Comparison of ENCODE assay signal across 11 cellular contexts in the genomic region with DNA sequence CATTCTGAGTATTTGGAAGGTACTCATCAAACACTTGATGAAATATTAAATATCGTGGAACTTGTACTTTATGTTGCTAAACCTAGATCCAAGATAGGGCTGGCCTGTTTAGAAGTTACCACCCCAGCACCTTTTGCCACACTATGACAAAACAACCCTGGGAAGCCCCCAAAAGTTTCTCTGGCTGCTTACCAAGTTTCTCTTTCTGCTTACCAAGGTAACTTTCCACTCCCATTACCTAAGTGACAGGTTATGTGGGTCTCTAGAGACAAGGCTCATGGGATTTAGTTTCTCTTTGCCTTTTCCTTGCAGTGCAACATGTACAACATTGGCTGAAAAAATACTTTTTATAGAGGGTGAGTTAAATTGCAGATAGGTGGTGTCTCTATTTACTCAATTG. TPM values are rescaled to one million over a fixed set of nuclear protein-coding genes. Genes with fewer than 3 reads are reported as not detected.
A peak's percentile ranks its signal among the peaks of the same experiment; 100 is the strongest.
DNase-seq lines count a peak whose midpoint lies in the region; ATAC-seq lines count a peak whose summit lies in the region.
"Had no signal": no experiment of that assay in that cellular context is flagged by ENCODE, and none has a peak within 500 bp of the region (broad histone marks: within the 10 kb centered on the region; RNA-seq: fewer than 3 reads in every experiment).

No MANE protein-coding gene starts in this region.

- POLR2A ChIA-PET in naive thymus-derived CD8-positive, alpha-beta T cell (lab: Charles Lee) = no interaction called here

- H3K36me3 Mint-ChIP-seq in naive thymus-derived CD8-positive, alpha-beta T cell = no peaks in the 10 kb centered on the region

- H3K4me3 Mint-ChIP-seq in naive thymus-derived CD8-positive, alpha-beta T cell = no peak overlapping the region

- peaks cover 0 to 8% (median 3%) of the 10 kb centered on the region in 4 donors for H3K4me1 Mint-ChIP-seq in naive thymus-derived CD8-positive, alpha-beta T cell

- no peaks in the 10 kb centered on the region for H3K9me3 Mint-ChIP-seq in naive thymus-derived CD8-positive, alpha-beta T cell

- peak; percentile 56 for ATAC-seq in GM21619 (IDR thresholded peaks at IDR 0.05; ENCODE audit: unreplicated experiment)
- ATAC-seq in HG03159 (IDR thresholded peaks at IDR 0.05; ENCODE audit: unreplicated experiment) = peak; percentile 60
- ATAC-seq in naive thymus-derived CD8-positive, alpha-beta T cell = peak; percentile 47 to 85
- no peak for ATAC-seq in HG02970 (IDR thresholded peaks at IDR 0.05; ENCODE audit: low FRiP score, unreplicated experiment)
- ATAC-seq: PC-3 had no signal

- H3K27ac Mint-ChIP-seq in naive thymus-derived CD8-positive, alpha-beta T cell = peak overlapping the region in 1 of 10 donors; percentile 8

- DNase-seq in NK-92 treated with Interleukin-12 subunit alpha and Interleukin-12 subunit beta, amount 100 ng/mL, for 24 hours (lab: John Stamatoyannopoulos, UW) = peak; percentile 2
- DNase-seq in NK-92 (lab: John Stamatoyannopoulos, UW; ENCODE audit: unreplicated experiment) (no peak), NCI-H510A (lab: John Stamatoyannopoulos, UW) (no peak)
- DNase-seq in naive thymus-derived CD8-positive, alpha-beta T cell = peak in 4 of 10 donors; percentile 1 to 46 (median 12)
- DNase-seq in activated CD4-positive, alpha-beta T cell treated with anti-CD3 and anti-CD28 coated beads for 4 hours = no peak
- DNase-seq: activated gamma-delta T cell treated with Interleukin-2 at 50 U/mL for 16 hours, NCI-H1417 treated with DMSO at 0.1 percent for 48 hours, PC-3 had no signal

- no peaks in the 10 kb centered on the region for H3K27me3 Mint-ChIP-seq in naive thymus-derived CD8-positive, alpha-beta T cell

RNA-seq across cellular contexts. Expression of a gene that starts 28.9 kb away (rescaled TPM):
- 10 to 100 TPM; 47.5 to 48.3 TPM for total RNA-seq in naive thymus-derived CD8-positive, alpha-beta T cell
- 10 to 100 TPM; 15.0 to 18.0 (median 16.9) TPM for polyA plus RNA-seq in naive thymus-derived CD8-positive, alpha-beta T cell

RNA-seq across cellular contexts. Expression of a gene that starts 54.9 kb away (rescaled TPM):
- total RNA-seq in naive thymus-derived CD8-positive, alpha-beta T cell = 10 to 100 TPM; 70.4 to 71.1 TPM
- polyA plus RNA-seq in naive thymus-derived CD8-positive, alpha-beta T cell = 100 to 1,000 TPM; 163 to 212 (median 167) TPM
